10 cellular contexts compared by ENCODE assay signal in genomic region chr12:92341333-92341691, GRCh38.
DNase-seq lines count a peak whose midpoint lies in the region; ATAC-seq and TF ChIP-seq lines count a peak whose summit lies in the region.
"Had no signal": no experiment of that assay in that cellular context is flagged by ENCODE, and none has a peak within 500 bp of the region (broad histone marks: within the 10 kb centered on the region; RNA-seq: fewer than 3 reads in every experiment).

No MANE protein-coding gene starts in this region.

- no peak for TF ChIP-seq CTCF in fibroblast of the aortic adventitia (IDR thresholded peaks at IDR 0.05; ENCODE audit: insufficient read depth, low read length)

- H3K27me3 Mint-ChIP-seq in stimulated activated naive CD8-positive, alpha-beta T cell treated with anti-CD3 and anti-CD28 coated beads, Interleukin-15, Interleukin-2, amounts not matched to agents 100 ng/mL and 50 ng/mL, for 24 hours: no peaks in the 10 kb centered on the region

- H3K36me3 Mint-ChIP-seq in stimulated activated naive CD8-positive, alpha-beta T cell treated with anti-CD3 and anti-CD28 coated beads, Interleukin-15, Interleukin-2, amounts not matched to agents 100 ng/mL and 50 ng/mL, for 24 hours (ENCODE audit: low read depth): no peaks in the 10 kb centered on the region

- no peak for ATAC-seq in stimulated activated naive CD8-positive, alpha-beta T cell treated with anti-CD3 and anti-CD28 coated beads, Interleukin-15, Interleukin-2, amounts not matched to agents 100 U/mL and 50 U/mL, for 24 hours

- no peak for DNase-seq in stimulated activated naive CD8-positive, alpha-beta T cell treated with anti-CD3 and anti-CD28 coated beads, Interleukin-15, Interleukin-2, amounts not matched to agents 100 U/mL and 50 U/mL, for 24 hours
- DNase-seq in HuH-7 (ENCODE audit: low spot score): peak; percentile 23
- DNase-seq in fibroblast of the aortic adventitia (ENCODE audit: low read depth): peak; percentile 36
- no peak for DNase-seq in SK-N-DZ (ENCODE audit: low spot score)
- no peak for DNase-seq in MV-4-11 (lab: John Stamatoyannopoulos, UW)
- no peak for DNase-seq in foreskin melanocyte
- no peak for DNase-seq in medulla oblongata (ENCODE audit: extremely low spot score)
- DNase-seq: KBM-7, SHP77 had no signal

- H3K4me1 Mint-ChIP-seq in stimulated activated naive CD8-positive, alpha-beta T cell treated with anti-CD3 and anti-CD28 coated beads, Interleukin-15, Interleukin-2, amounts not matched to agents 100 ng/mL and 50 ng/mL, for 24 hours (ENCODE audit: low read depth): peaks cover 18% of the 10 kb centered on the region

- H3K9me3 Mint-ChIP-seq in stimulated activated naive CD8-positive, alpha-beta T cell treated with anti-CD3 and anti-CD28 coated beads, Interleukin-15, Interleukin-2, amounts not matched to agents 100 ng/mL and 50 ng/mL, for 24 hours: peaks cover 7% of the 10 kb centered on the region

- H3K27ac Mint-ChIP-seq in stimulated activated naive CD8-positive, alpha-beta T cell treated with anti-CD3 and anti-CD28 coated beads, Interleukin-15, Interleukin-2, amounts not matched to agents 100 ng/mL and 50 ng/mL, for 24 hours: peak overlapping the region; percentile 77

- peak overlapping the region; percentile 63 for H3K4me3 Mint-ChIP-seq in stimulated activated naive CD8-positive, alpha-beta T cell treated with anti-CD3 and anti-CD28 coated beads, Interleukin-15, Interleukin-2, amounts not matched to agents 100 ng/mL and 50 ng/mL, for 24 hours

- peak overlapping the region; percentile 19 for H3K4me3 ChIP-seq in fibroblast of the aortic adventitia (ENCODE audit: low read depth, low read length)

Comparison
In these comparisons a context has a peak if more than half of its experiments do, and no peak if none do; other contexts are left out.
1. DNase-seq: peak in HuH-7 (single experiment) and fibroblast of the aortic adventitia (single experiment); none in stimulated activated naive CD8-positive, alpha-beta T cell treated with anti-CD3 and anti-CD28 coated beads, Interleukin-15, Interleukin-2, amounts not matched to agents 100 U/mL and 50 U/mL, for 24 hours (single experiment), SK-N-DZ (single experiment), MV-4-11 (single experiment), foreskin melanocyte (single experiment) and medulla oblongata (single experiment).